In genomic region chr4:148215202-148215601, GRCh38 we compare ENCODE assay signal across 14 cellular contexts.
A peak's percentile ranks its signal among the peaks of the same experiment; 100 is the strongest.
DNase-seq lines count a peak whose midpoint lies in the region; ATAC-seq and TF ChIP-seq lines count a peak whose summit lies in the region.
"Had no signal": no experiment of that assay in that cellular context is flagged by ENCODE, and none has a peak within 500 bp of the region (broad histone marks: within the 10 kb centered on the region; RNA-seq: fewer than 3 reads in every experiment).

No MANE protein-coding gene starts in this region.

- peak overlapping the region; percentile 4 to 68 (median 22) for H3K27ac ChIP-seq in adrenal gland
- H3K27ac ChIP-seq in fibroblast of lung (ENCODE audit: insufficient read depth, low read length): no peak overlapping the region
- H3K27ac ChIP-seq in lower lobe of right lung: no peak overlapping the region
- H3K27ac ChIP-seq in stomach smooth muscle (ENCODE audit: low read length): peak overlapping the region; percentile 66

- DNase-seq in adrenal gland (peak in 4 of 7 donors; percentile 34 to 64 (median 40)), fibroblast of lung (ENCODE audit: low read depth in 2 of 2) (no peak), lower lobe of right lung (no peak), NCI-H524 treated with DMSO at 0.1 percent for 48 hours (lab: John Stamatoyannopoulos, UW) (no peak)
- DNase-seq in activated T-cell treated with anti-CD3 and anti-CD28 coated beads, Interleukin-2, amount 50 U/mL, for 24 hours: no peak
- DNase-seq: activated CD4-positive, alpha-beta T cell treated with anti-CD3 and anti-CD28 coated beads, Interleukin-2, amount 50 U/mL, for 4 hours; activated naive CD4-positive, alpha-beta T cell treated with anti-CD3 and anti-CD28 coated beads, Interleukin-2, amount 10 ng/mL, durations not matched to agents 7 days and 5 days; effector CD4-positive, alpha-beta T cell; NCI-H146; nephron progenitor cell; stimulated activated naive CD8-positive, alpha-beta T cell treated with anti-CD3 and anti-CD28 coated beads, Interleukin-15, Interleukin-2, amounts not matched to agents 100 U/mL and 50 U/mL, for 24 hours had no signal

- no peak overlapping the region for H3K4me3 Mint-ChIP-seq in activated T-cell treated with anti-CD3 and anti-CD28 coated beads, Interleukin-2, amount 50 U/mL, for 24 hours
- H3K4me3 Mint-ChIP-seq: activated naive CD4-positive, alpha-beta T cell treated with anti-CD3 and anti-CD28 coated beads, Interleukin-2, amount 10 ng/mL, durations not matched to agents 7 days and 5 days; nephron progenitor cell had no signal

- no peaks in the 10 kb centered on the region for H3K79me2 ChIP-seq in fibroblast of lung (ENCODE audit: control insufficient read depth, insufficient read depth, low read length)

- no peak for TF ChIP-seq POLR2A in adrenal gland (IDR thresholded peaks at IDR 0.05)

- no peaks in the 10 kb centered on the region for H3K9me3 Mint-ChIP-seq in activated T-cell treated with anti-CD3 and anti-CD28 coated beads, Interleukin-2, amount 50 U/mL, for 24 hours
- H3K9me3 Mint-ChIP-seq: activated naive CD4-positive, alpha-beta T cell treated with anti-CD3 and anti-CD28 coated beads, Interleukin-2, amount 10 ng/mL, durations not matched to agents 7 days and 5 days; nephron progenitor cell had no signal

- H3K36me3 ChIP-seq in adrenal gland (replicated peaks in 1 of 2) (no peaks in the 10 kb centered on the region), fibroblast of lung (ENCODE audit: control insufficient read depth, insufficient read depth, low read length) (no peaks in the 10 kb centered on the region), lower lobe of right lung (no peaks in the 10 kb centered on the region), stomach smooth muscle (ENCODE audit: control insufficient read depth in 2 of 2, insufficient read depth in 2 of 2, low read length in 2 of 2) (no peaks in the 10 kb centered on the region)

- H4K20me1 ChIP-seq in fibroblast of lung (ENCODE audit: control insufficient read depth, extremely low read depth, insufficient read depth, low read length): no peaks in the 10 kb centered on the region

- H3K27me3 Mint-ChIP-seq in activated T-cell treated with anti-CD3 and anti-CD28 coated beads, Interleukin-2, amount 50 U/mL, for 24 hours: no peaks in the 10 kb centered on the region
- H3K27me3 Mint-ChIP-seq: activated naive CD4-positive, alpha-beta T cell treated with anti-CD3 and anti-CD28 coated beads, Interleukin-2, amount 10 ng/mL, durations not matched to agents 7 days and 5 days had no signal

- no peak overlapping the region for H2AFZ ChIP-seq in fibroblast of lung (ENCODE audit: low read length)

- peak in 1 of 6 experiments; percentile 21 for TF ChIP-seq CTCF in adrenal gland (IDR thresholded peaks at IDR 0.05)
- TF ChIP-seq CTCF in fibroblast of lung (conservative IDR thresholded peaks at IDR 0.05 in 1 of 2, IDR thresholded peaks at IDR 0.05 in 1 of 2; ENCODE audit: low read depth in 1 of 2, low read length in 2 of 2): no peak
- no peak for TF ChIP-seq CTCF in lower lobe of right lung (IDR thresholded peaks at IDR 0.05)

- H3K9me3 ChIP-seq in adrenal gland (replicated peaks in 1 of 3): no peaks in the 10 kb centered on the region
- H3K9me3 ChIP-seq in fibroblast of lung (ENCODE audit: control insufficient read depth, insufficient read depth, low read depth, low read length): no peaks in the 10 kb centered on the region
- no peaks in the 10 kb centered on the region for H3K9me3 ChIP-seq in lower lobe of right lung
- H3K9me3 ChIP-seq in stomach smooth muscle (ENCODE audit: control insufficient read depth in 2 of 2, low read length in 2 of 2): no peaks in the 10 kb centered on the region

- intact Hi-C loops in adrenal gland (cut with DNase I): no loop called here
- intact Hi-C loops in lower lobe of right lung (cut with DNase I): no loop called here

- ATAC-seq in lower lobe of right lung: peak; percentile 37 to 66
- no peak for ATAC-seq in GM21737 (IDR thresholded peaks at IDR 0.05; ENCODE audit: unreplicated experiment)
- ATAC-seq in esophagus mucosa: no peak
- ATAC-seq: stimulated activated naive CD8-positive, alpha-beta T cell treated with anti-CD3 and anti-CD28 coated beads, Interleukin-15, Interleukin-2, amounts not matched to agents 100 U/mL and 50 U/mL, for 24 hours had no signal

- peaks cover 0 to 23% of the 10 kb centered on the region in 2 donors for H3K4me1 ChIP-seq in adrenal gland (replicated peaks in 1 of 2)
- no peaks in the 10 kb centered on the region for H3K4me1 ChIP-seq in fibroblast of lung (ENCODE audit: control insufficient read depth, extremely low read depth, insufficient read depth, low read length)
- peaks cover 27% of the 10 kb centered on the region for H3K4me1 ChIP-seq in lower lobe of right lung
- peaks cover 38% of the 10 kb centered on the region for H3K4me1 ChIP-seq in stomach smooth muscle (ENCODE audit: control insufficient read depth, insufficient read depth, low read length)

- H3K9ac ChIP-seq in fibroblast of lung (ENCODE audit: insufficient read depth, low read length) (no peak overlapping the region), stomach smooth muscle (ENCODE audit: low read length in 2 of 2) (no peak overlapping the region)

- peak overlapping the region in 1 of 4 donors; percentile 6 for H3K4me3 ChIP-seq in adrenal gland
- H3K4me3 ChIP-seq in fibroblast of lung (replicated peaks in 1 of 4; ENCODE audit: control extremely low read depth in 1 of 4, insufficient read depth in 1 of 4, low read depth in 3 of 4, low read length in 4 of 4): no peak overlapping the region
- no peak overlapping the region for H3K4me3 ChIP-seq in lower lobe of right lung
- peak overlapping the region in 1 of 2 donors; percentile 50 for H3K4me3 ChIP-seq in stomach smooth muscle (ENCODE audit: low read length in 2 of 2)

- H3K27ac Mint-ChIP-seq in activated T-cell treated with anti-CD3 and anti-CD28 coated beads, Interleukin-2, amount 50 U/mL, for 24 hours: no peak overlapping the region
- H3K27ac Mint-ChIP-seq: activated naive CD4-positive, alpha-beta T cell treated with anti-CD3 and anti-CD28 coated beads, Interleukin-2, amount 10 ng/mL, durations not matched to agents 7 days and 5 days; nephron progenitor cell had no signal

- H3K27me3 ChIP-seq in adrenal gland (no peaks in the 10 kb centered on the region), fibroblast of lung (ENCODE audit: control insufficient read depth, insufficient read depth, low read length) (no peaks in the 10 kb centered on the region), lower lobe of right lung (ENCODE audit: low read depth) (no peaks in the 10 kb centered on the region), stomach smooth muscle (ENCODE audit: control insufficient read depth in 1 of 2, insufficient read depth in 2 of 2, low read length in 2 of 2) (no peaks in the 10 kb centered on the region)

- H3K4me1 Mint-ChIP-seq in activated T-cell treated with anti-CD3 and anti-CD28 coated beads, Interleukin-2, amount 50 U/mL, for 24 hours (ENCODE audit: low read depth): peaks cover 35% of the 10 kb centered on the region

- no peaks in the 10 kb centered on the region for H3K36me3 Mint-ChIP-seq in activated T-cell treated with anti-CD3 and anti-CD28 coated beads, Interleukin-2, amount 50 U/mL, for 24 hours (ENCODE audit: low read depth)
- H3K36me3 Mint-ChIP-seq: activated naive CD4-positive, alpha-beta T cell treated with anti-CD3 and anti-CD28 coated beads, Interleukin-2, amount 10 ng/mL, durations not matched to agents 7 days and 5 days had no signal

- H3K4me2 ChIP-seq in fibroblast of lung (ENCODE audit: extremely low read depth, insufficient read depth, low read length): peak overlapping the region; percentile 23

- WGBS in adrenal gland, 4 donors: 39 to 47% (median 42%) methylated on average over 3 of the region's 3 CpGs

Comparison
In these comparisons a context has a peak if more than half of its experiments do, and no peak if none do; other contexts are left out.
1. DNase-seq: peak in adrenal gland (4 of 7); none in fibroblast of lung (0 of 2), lower lobe of right lung (single experiment), activated T-cell treated with anti-CD3 and anti-CD28 coated beads, Interleukin-2, amount 50 U/mL, for 24 hours (single experiment) and NCI-H524 treated with DMSO at 0.1 percent for 48 hours (single experiment).
2. H3K27ac ChIP-seq: peak in adrenal gland (5 of 5) and stomach smooth muscle (single experiment); none in fibroblast of lung (single experiment) and lower lobe of right lung (single experiment).
3. ATAC-seq: peak in lower lobe of right lung (2 of 2); none in GM21737 (single experiment) and esophagus mucosa (single experiment).